14 cellular contexts compared by ENCODE assay signal in genomic region chr11:22930816-22931594, GRCh38.
A peak's percentile ranks its signal among the peaks of the same experiment; 100 is the strongest.
DNase-seq lines count a peak whose midpoint lies in the region; ATAC-seq and TF ChIP-seq lines count a peak whose summit lies in the region.
"Had no signal": no experiment of that assay in that cellular context is flagged by ENCODE, and none has a peak within 500 bp of the region (broad histone marks: within the 10 kb centered on the region; RNA-seq: fewer than 3 reads in every experiment).

No MANE protein-coding gene starts in this region.

- H3K9me3 ChIP-seq in lower lobe of right lung = no peaks in the 10 kb centered on the region
- H3K9me3 ChIP-seq: prostate gland, tibial nerve had no signal

- H3K4me1 ChIP-seq in lower lobe of right lung = no peaks in the 10 kb centered on the region
- H3K4me1 ChIP-seq: prostate gland, tibial nerve had no signal

- H3K36me3 Mint-ChIP-seq in activated T-helper 17 cell treated with anti-CD3 and anti-CD28 coated beads, Interleukin-2, amount 50 U/mL, for 72 hours (ENCODE audit: low read depth) = no peaks in the 10 kb centered on the region
- H3K36me3 Mint-ChIP-seq in MCF 10A (ENCODE audit: insufficient read depth, unreplicated experiment) = no peaks in the 10 kb centered on the region

- no peak overlapping the region for H3K4me3 Mint-ChIP-seq in activated T-helper 17 cell treated with anti-CD3 and anti-CD28 coated beads, Interleukin-2, amount 50 U/mL, for 72 hours
- H3K4me3 Mint-ChIP-seq in MCF 10A (ENCODE audit: unreplicated experiment) = no peak overlapping the region

- CTCF ChIA-PET in MCF 10A (lab: Yijun Ruan, JAX) = interaction anchor here (0.9 kb wide), 1 partner anchor 10 kb away, joined by 3 read pairs; no protein-coding TSS in a partner anchor

- no peaks in the 10 kb centered on the region for H3K36me3 ChIP-seq in lower lobe of right lung
- H3K36me3 ChIP-seq: prostate gland, tibial nerve had no signal

- no peak overlapping the region for H3K4me3 ChIP-seq in lower lobe of right lung
- H3K4me3 ChIP-seq: K562, prostate gland, tibial nerve had no signal

- H3K27me3 Mint-ChIP-seq in activated T-helper 17 cell treated with anti-CD3 and anti-CD28 coated beads, Interleukin-2, amount 50 U/mL, for 72 hours = no peaks in the 10 kb centered on the region
- no peaks in the 10 kb centered on the region for H3K27me3 Mint-ChIP-seq in MCF 10A (ENCODE audit: insufficient read depth, unreplicated experiment)

- no peak for DNase-seq in NCI-H2107 (lab: John Stamatoyannopoulos, UW)
- no peak for DNase-seq in lower lobe of right lung
- DNase-seq in MCF 10A (ENCODE audit: unreplicated experiment) = no peak
- DNase-seq in SW 1271 (lab: John Stamatoyannopoulos, UW) = no peak
- DNase-seq: mammary epithelial cell, NCI-H69 had no signal

- H3K27ac ChIP-seq in lower lobe of right lung = no peak overlapping the region
- H3K27ac ChIP-seq: prostate gland, tibial nerve had no signal

- intact Hi-C loops in lower lobe of right lung (cut with DNase I) (no loop called here), MCF 10A (cut with micrococcal nuclease) (no loop called here)

- POLR2A ChIA-PET in MCF 10A (lab: Yijun Ruan, JAX) = no interaction called here

- no peaks in the 10 kb centered on the region for H3K27me3 ChIP-seq in lower lobe of right lung (ENCODE audit: low read depth)
- H3K27me3 ChIP-seq: tibial nerve had no signal

- no peak overlapping the region for H3K27ac Mint-ChIP-seq in activated T-helper 17 cell treated with anti-CD3 and anti-CD28 coated beads, Interleukin-2, amount 50 U/mL, for 72 hours
- H3K27ac Mint-ChIP-seq in MCF 10A (ENCODE audit: low read depth, unreplicated experiment) = no peak overlapping the region

- no peaks in the 10 kb centered on the region for H3K4me1 Mint-ChIP-seq in activated T-helper 17 cell treated with anti-CD3 and anti-CD28 coated beads, Interleukin-2, amount 50 U/mL, for 72 hours
- no peaks in the 10 kb centered on the region for H3K4me1 Mint-ChIP-seq in MCF 10A (ENCODE audit: insufficient read depth, unreplicated experiment)

- H3K9me3 Mint-ChIP-seq in activated T-helper 17 cell treated with anti-CD3 and anti-CD28 coated beads, Interleukin-2, amount 50 U/mL, for 72 hours = peaks cover 4% of the 10 kb centered on the region
- H3K9me3 Mint-ChIP-seq in MCF 10A (ENCODE audit: unreplicated experiment) = no peaks in the 10 kb centered on the region

- ATAC-seq in GM18870 (IDR thresholded peaks at IDR 0.05; ENCODE audit: unreplicated experiment) = peak; percentile 96
- ATAC-seq in GM21447 (IDR thresholded peaks at IDR 0.05; ENCODE audit: unreplicated experiment) = peak; percentile 95
- peak; percentile 88 for ATAC-seq in HG03060 (IDR thresholded peaks at IDR 0.05; ENCODE audit: low read depth, unreplicated experiment)
- ATAC-seq in activated T-helper 17 cell treated with anti-CD3 and anti-CD28 coated beads, Interleukin-2, amount 50 U/mL, for 72 hours (replicated peaks) = peak; percentile 72
- ATAC-seq in lower lobe of right lung = no peak
- ATAC-seq: K562, SK-N-SH treated with all-trans-retinoic acid at 6 μM for 48 hours had no signal

- BruUV-seq in MCF 10A (replicated peaks; lab: Mats Ljungman, UMichigan) = no TSS peak

- TF ChIP-seq CTCF in lower lobe of right lung (IDR thresholded peaks at IDR 0.05) (no peak), MCF 10A (IDR thresholded peaks at IDR 0.05; ENCODE audit: unreplicated experiment) (no peak)

Comparison
In these comparisons a context has a peak if more than half of its experiments do, and no peak if none do; other contexts are left out.
1. ATAC-seq: peak in GM18870 (single experiment), GM21447 (single experiment), HG03060 (single experiment) and activated T-helper 17 cell treated with anti-CD3 and anti-CD28 coated beads, Interleukin-2, amount 50 U/mL, for 72 hours (single experiment); none in lower lobe of right lung (0 of 2).